Comparison of ENCODE assay signal across 1 cellular context in genomic region chr1:155706101-155706619, GRCh38.
TF ChIP-seq lines count a peak whose summit lies in the region.

No MANE protein-coding gene starts in this region.

TF ChIP-seq in HepG2, 621 proteins besides CTCF, POLR2A, EP300 and RAD21:
- no peak for TF ChIP-seq ZNF597 (CRISPR knock-in tag; IDR thresholded peaks at IDR 0.05)
- TF ChIP-seq PAWR (CRISPR knock-in tag; IDR thresholded peaks at IDR 0.05; ENCODE audit: borderline replicate concordance), result no peak
- no peak for TF ChIP-seq ZBTB43 (CRISPR knock-in tag; conservative IDR thresholded peaks at IDR 0.05)
- no peak for TF ChIP-seq ZNF792 (CRISPR knock-in tag; IDR thresholded peaks at IDR 0.05)
- peak; percentile 74 for TF ChIP-seq ZKSCAN1 (IDR thresholded peaks at IDR 0.05; ENCODE audit: low read length)
